In genomic region chr5:40112875-40113274, GRCh38 we compare ENCODE assay signal across 16 cellular contexts.
A peak's percentile ranks its signal among the peaks of the same experiment; 100 is the strongest.
DNase-seq lines count a peak whose midpoint lies in the region; ATAC-seq and TF ChIP-seq lines count a peak whose summit lies in the region.
"Had no signal": no experiment of that assay in that cellular context is flagged by ENCODE, and none has a peak within 500 bp of the region (broad histone marks: within the 10 kb centered on the region; RNA-seq: fewer than 3 reads in every experiment).

No MANE protein-coding gene starts in this region.

- H3K4me1 Mint-ChIP-seq in activated CD8-positive, alpha-beta memory T cell treated with anti-CD3 and anti-CD28 coated beads, Interleukin-2, amount 10 ng/mL, durations not matched to agents 7 days and 5 days, result no peaks in the 10 kb centered on the region
- no peaks in the 10 kb centered on the region for H3K4me1 Mint-ChIP-seq in CD4-positive, alpha-beta T cell (ENCODE audit: low read depth)

- H3K4me3 ChIP-seq in left ventricle myocardium inferior (no peak overlapping the region), fibroblast of the aortic adventitia (ENCODE audit: low read depth, low read length) (no peak overlapping the region), subcutaneous abdominal adipose tissue (ENCODE audit: low read depth in 1 of 5, low read length in 5 of 5) (no peak overlapping the region), SJCRH30 (no peak overlapping the region)
- H3K4me3 ChIP-seq: HAP-1 had no signal

- peak; percentile 69 for ATAC-seq in Right ventricle myocardium superior (ENCODE audit: poor library complexity)
- no peak for ATAC-seq in activated CD8-positive, alpha-beta memory T cell treated with anti-CD3 and anti-CD28 coated beads, Interleukin-2, amount 10 ng/mL, durations not matched to agents 7 days and 5 days
- no peak for ATAC-seq in CD4-positive, alpha-beta T cell (ENCODE audit: poor library complexity)

- TF ChIP-seq CTCF in left ventricle myocardium inferior (IDR thresholded peaks at IDR 0.05; ENCODE audit: borderline replicate concordance), result no peak
- no peak for TF ChIP-seq CTCF in fibroblast of the aortic adventitia (IDR thresholded peaks at IDR 0.05; ENCODE audit: insufficient read depth, low read length)
- TF ChIP-seq CTCF in CD4-positive, alpha-beta T cell (IDR thresholded peaks at IDR 0.05), result no peak

- POLR2A ChIA-PET in CD4-positive, alpha-beta T cell (lab: Charles Lee), result no interaction called here

- intact Hi-C loops in Right ventricle myocardium superior (cut with DNase I), result no loop called here
- intact Hi-C loops in left ventricle myocardium inferior (cut with micrococcal nuclease), result no loop called here
- intact Hi-C loops in CD4-positive, alpha-beta T cell (cut with DNase I, micrococcal nuclease), result no loop called here

- CTCF ChIA-PET in activated CD8-positive, alpha-beta memory T cell treated with anti-CD3 and anti-CD28 coated beads, Interleukin-2, amount 10 ng/mL, durations not matched to agents 7 days and 5 days (lab: Charles Lee), result no interaction called here
- CTCF ChIA-PET in CD4-positive, alpha-beta T cell (lab: Charles Lee), result no interaction called here

- H3K4me1 ChIP-seq in left ventricle myocardium inferior, result no peaks in the 10 kb centered on the region
- peaks cover 0 to 35% (median 28%) of the 10 kb centered on the region in 5 donors for H3K4me1 ChIP-seq in subcutaneous abdominal adipose tissue (ENCODE audit: control insufficient read depth in 5 of 5, insufficient read depth in 5 of 5, low read length in 5 of 5)
- H3K4me1 ChIP-seq in SJCRH30, result peaks cover 6% of the 10 kb centered on the region; the same call in 1 of the 2 replicates
- H3K4me1 ChIP-seq: HAP-1 had no signal

- DNase-seq in Right ventricle myocardium superior (no peak), left ventricle myocardium inferior (no peak), NCI-H226 (peak; percentile 16), fibroblast of the aortic adventitia (ENCODE audit: low read depth) (peak; percentile 30), SJCRH30 (no peak)
- no peak for DNase-seq in activated CD8-positive, alpha-beta memory T cell treated with anti-CD3 and anti-CD28 coated beads, Interleukin-2, amount 10 ng/mL, durations not matched to agents 7 days and 5 days
- no peak for DNase-seq in CD4-positive, alpha-beta T cell
- DNase-seq: C1 segment of cervical spinal cord, DMS79 treated with DMSO at 0.1 percent for 48 hours, NCI-H1417 treated with DMSO at 0.1 percent for 48 hours, NCI-H187 treated with DMSO at 0.1 percent for 48 hours, OCI-M1, SIG-M5 had no signal

- no peaks in the 10 kb centered on the region for H3K9me3 ChIP-seq in left ventricle myocardium inferior (replicated peaks)
- no peaks in the 10 kb centered on the region for H3K9me3 ChIP-seq in subcutaneous abdominal adipose tissue (ENCODE audit: control insufficient read depth in 5 of 5, low read length in 5 of 5)
- H3K9me3 ChIP-seq in SJCRH30 (replicated peaks), result 0 out of 2 replicates have a peak, but pooled peaks cover 2% of the 10 kb centered on the region
- no peaks in the 10 kb centered on the region for H3K9me3 ChIP-seq in CD4-positive, alpha-beta T cell (ENCODE audit: control insufficient read depth, low read length)
- H3K9me3 ChIP-seq: HAP-1 had no signal

- H3K27me3 Mint-ChIP-seq in activated CD8-positive, alpha-beta memory T cell treated with anti-CD3 and anti-CD28 coated beads, Interleukin-2, amount 10 ng/mL, durations not matched to agents 7 days and 5 days, result no peaks in the 10 kb centered on the region
- no peaks in the 10 kb centered on the region for H3K27me3 Mint-ChIP-seq in CD4-positive, alpha-beta T cell

- no peak overlapping the region for H3K27ac Mint-ChIP-seq in activated CD8-positive, alpha-beta memory T cell treated with anti-CD3 and anti-CD28 coated beads, Interleukin-2, amount 10 ng/mL, durations not matched to agents 7 days and 5 days
- no peak overlapping the region for H3K27ac Mint-ChIP-seq in CD4-positive, alpha-beta T cell

- H3K36me3 Mint-ChIP-seq in activated CD8-positive, alpha-beta memory T cell treated with anti-CD3 and anti-CD28 coated beads, Interleukin-2, amount 10 ng/mL, durations not matched to agents 7 days and 5 days, result no peaks in the 10 kb centered on the region
- H3K36me3 Mint-ChIP-seq in CD4-positive, alpha-beta T cell (ENCODE audit: low read depth), result no peaks in the 10 kb centered on the region

- no peaks in the 10 kb centered on the region for H3K36me3 ChIP-seq in left ventricle myocardium inferior
- no peaks in the 10 kb centered on the region for H3K36me3 ChIP-seq in subcutaneous abdominal adipose tissue (ENCODE audit: control insufficient read depth in 5 of 5, insufficient read depth in 5 of 5, low read length in 5 of 5)
- no peaks in the 10 kb centered on the region for H3K36me3 ChIP-seq in SJCRH30
- H3K36me3 ChIP-seq: HAP-1 had no signal

- H3K27ac ChIP-seq in left ventricle myocardium inferior (replicated peaks) (no peak overlapping the region), subcutaneous abdominal adipose tissue (ENCODE audit: low read depth, low read length) (peak overlapping the region; percentile 41), SJCRH30 (no peak overlapping the region)
- no peak overlapping the region for H3K27ac ChIP-seq in CD4-positive, alpha-beta T cell (ENCODE audit: low read depth, low read length)
- H3K27ac ChIP-seq: KMS-11 had no signal

- no peak overlapping the region for H3K9ac ChIP-seq in subcutaneous abdominal adipose tissue (ENCODE audit: low read length in 5 of 5)
- H3K9ac ChIP-seq: KMS-11 had no signal

- H3K4me3 Mint-ChIP-seq in activated CD8-positive, alpha-beta memory T cell treated with anti-CD3 and anti-CD28 coated beads, Interleukin-2, amount 10 ng/mL, durations not matched to agents 7 days and 5 days, result no peak overlapping the region
- H3K4me3 Mint-ChIP-seq in CD4-positive, alpha-beta T cell, result no peak overlapping the region

- H3K27me3 ChIP-seq in left ventricle myocardium inferior (ENCODE audit: low read depth) (no peaks in the 10 kb centered on the region), subcutaneous abdominal adipose tissue (ENCODE audit: control insufficient read depth in 5 of 5, insufficient read depth in 4 of 5, low read length in 5 of 5) (no peaks in the 10 kb centered on the region), SJCRH30 (no peaks in the 10 kb centered on the region)
- H3K27me3 ChIP-seq in CD4-positive, alpha-beta T cell (ENCODE audit: control insufficient read depth, insufficient read depth, low read length), result no peaks in the 10 kb centered on the region

- peaks cover 2% of the 10 kb centered on the region for H3K9me3 Mint-ChIP-seq in activated CD8-positive, alpha-beta memory T cell treated with anti-CD3 and anti-CD28 coated beads, Interleukin-2, amount 10 ng/mL, durations not matched to agents 7 days and 5 days (ENCODE audit: low read depth)
- H3K9me3 Mint-ChIP-seq in CD4-positive, alpha-beta T cell, result no peaks in the 10 kb centered on the region

Comparison
In these comparisons a context has a peak if more than half of its experiments do, and no peak if none do; other contexts are left out.
1. DNase-seq: peak in NCI-H226 (single experiment) and fibroblast of the aortic adventitia (single experiment); none in Right ventricle myocardium superior (single experiment), left ventricle myocardium inferior (single experiment), activated CD8-positive, alpha-beta memory T cell treated with anti-CD3 and anti-CD28 coated beads, Interleukin-2, amount 10 ng/mL, durations not matched to agents 7 days and 5 days (single experiment), SJCRH30 (0 of 2) and CD4-positive, alpha-beta T cell (0 of 10).